21 cellular contexts compared by ENCODE assay signal in genomic region chr22:38325575-38325974, GRCh38.
"Had no signal": no experiment of that assay in that cellular context is flagged by ENCODE, and none has a peak within 500 bp of the region (broad histone marks: within the 10 kb centered on the region; RNA-seq: fewer than 3 reads in every experiment).

No MANE protein-coding gene starts in this region.

- H3K27ac ChIP-seq: ascending aorta, coronary artery, gastrocnemius medialis, ovary, right lobe of liver, stomach, VCaP had no signal

- ATAC-seq: activated T-cell treated with anti-CD3 and anti-CD28 coated beads, Interleukin-2, amount 50 U/mL, for 72 hours; gastrocnemius medialis; left lobe of liver had no signal

- H3K27me3 Mint-ChIP-seq: activated naive CD4-positive, alpha-beta T cell treated with anti-CD3 and anti-CD28 coated beads, Interleukin-2, amount 50 U/mL, for 24 hours; type B pancreatic cell had no signal

- H3K4me1 Mint-ChIP-seq: activated naive CD4-positive, alpha-beta T cell treated with anti-CD3 and anti-CD28 coated beads, Interleukin-2, amount 50 U/mL, for 24 hours had no signal

- H3K36me3 ChIP-seq: ascending aorta, gastrocnemius medialis, ovary, right lobe of liver, stomach had no signal

- H3K9me3 Mint-ChIP-seq: activated naive CD4-positive, alpha-beta T cell treated with anti-CD3 and anti-CD28 coated beads, Interleukin-2, amount 50 U/mL, for 24 hours; activated T-cell treated with anti-CD3 and anti-CD28 coated beads, Interleukin-2, amount 50 U/mL, for 72 hours; type B pancreatic cell had no signal

- H3K27me3 ChIP-seq: ascending aorta, gastrocnemius medialis, ovary, right lobe of liver had no signal

- H3K4me3 Mint-ChIP-seq: activated naive CD4-positive, alpha-beta T cell treated with anti-CD3 and anti-CD28 coated beads, Interleukin-2, amount 50 U/mL, for 24 hours; activated T-cell treated with anti-CD3 and anti-CD28 coated beads, Interleukin-2, amount 50 U/mL, for 72 hours; type B pancreatic cell had no signal

- H3K36me3 Mint-ChIP-seq: activated naive CD4-positive, alpha-beta T cell treated with anti-CD3 and anti-CD28 coated beads, Interleukin-2, amount 50 U/mL, for 24 hours; type B pancreatic cell had no signal

- DNase-seq: activated CD4-positive, alpha-beta T cell treated with anti-CD3 and anti-CD28 coated beads for 1 hour; activated CD8-positive, alpha-beta memory T cell treated with anti-CD3 and anti-CD28 coated beads for 24 hours; activated CD8-positive, alpha-beta memory T cell treated with anti-CD3 and anti-CD28 coated beads, Interleukin-2, amount 50 U/mL, for 48 hours; activated gamma-delta T cell; activated T-cell treated with anti-CD3 and anti-CD28 coated beads, Interleukin-2, amount 50 U/mL, for 72 hours; gastrocnemius medialis; head of caudate nucleus; kidney; ovary; right lobe of liver; small intestine; stimulated activated CD4-positive, alpha-beta T cell treated with anti-CD3 and anti-CD28 coated beads, Interleukin-15, amount 100 ng/mL, for 24 hours; stimulated activated CD4-positive, alpha-beta T cell treated with anti-CD3 and anti-CD28 coated beads, Interleukin-4, amount 100 ng/mL, for 1 hour; stomach; T-helper 2 cell had no signal

- H3K4me1 ChIP-seq: ascending aorta, gastrocnemius medialis, right lobe of liver, stomach had no signal

- H3K4me3 ChIP-seq: ascending aorta, coronary artery, gastrocnemius medialis, ovary, right lobe of liver, stomach had no signal

- H3K27ac Mint-ChIP-seq: activated naive CD4-positive, alpha-beta T cell treated with anti-CD3 and anti-CD28 coated beads, Interleukin-2, amount 50 U/mL, for 24 hours; activated T-cell treated with anti-CD3 and anti-CD28 coated beads, Interleukin-2, amount 50 U/mL, for 72 hours; type B pancreatic cell had no signal

- H3K9me3 ChIP-seq: ascending aorta, gastrocnemius medialis, ovary, right lobe of liver, stomach had no signal
